ENCODE assay signal across 9 cellular contexts in the genomic region with DNA sequence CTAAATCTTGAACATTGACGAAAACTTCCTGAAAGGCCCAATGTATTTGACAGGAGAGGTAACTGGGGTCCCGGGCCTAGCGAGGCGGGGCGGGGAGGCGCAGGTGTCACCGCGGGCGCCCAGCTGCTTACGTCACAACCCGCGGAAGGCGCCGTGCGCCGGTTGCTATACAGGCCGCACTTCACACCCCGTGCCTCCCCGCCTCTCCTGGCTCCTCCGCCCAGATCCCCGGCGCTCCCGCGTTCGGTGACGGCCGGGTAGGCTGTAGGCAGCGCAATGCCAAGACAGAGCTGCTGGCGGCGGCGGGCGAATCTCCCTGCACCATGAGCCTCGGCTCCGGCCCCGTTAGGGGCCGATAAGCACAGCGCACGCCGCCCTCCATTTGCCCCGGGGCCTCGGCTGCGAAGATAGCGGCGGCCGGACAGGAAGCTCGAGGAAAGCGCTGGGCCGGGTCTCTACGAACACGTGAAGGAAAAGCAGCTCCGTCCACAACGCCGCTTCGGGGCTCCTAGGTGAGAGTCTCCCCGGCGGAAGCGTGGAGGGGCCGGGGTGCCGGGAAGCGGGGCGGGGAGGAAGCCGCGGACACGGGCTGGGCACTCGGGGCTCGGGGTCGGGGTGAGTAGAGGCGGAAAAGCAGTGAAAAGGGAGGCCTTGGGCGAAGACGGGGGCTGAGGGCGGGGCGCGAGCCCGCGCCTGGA. TPM values are rescaled to one million over a fixed set of nuclear protein-coding genes. Genes with fewer than 3 reads are reported as not detected.
DNase-seq lines count a peak whose midpoint lies in the region; ATAC-seq and FAIRE-seq lines count a peak whose summit lies in the region.
"Had no signal": no experiment of that assay in that cellular context is flagged by ENCODE, and none has a peak within 500 bp of the region (broad histone marks: within the 10 kb centered on the region; RNA-seq: fewer than 3 reads in every experiment).

RNF138 (plus strand) TSS at position 151 of the 698 bp plus-strand sequence. CDS start 903 bp downstream, outside the sequence.

- H3K27ac ChIP-seq in cingulate gyrus (ENCODE audit: low read depth, low read length): peak within 1 kb of the TSS; percentile 97

- DNase-seq in Ammon's horn (ENCODE audit: low spot score) (peak; percentile 90), GM19239 (ENCODE audit: insufficient read length, low spot score) (peak; percentile 43), NCI-H524 (lab: John Stamatoyannopoulos, UW) (peak; percentile 63 to 81), left colon (peak; percentile 93 to 95)
- peak; percentile 84 to 86 for DNase-seq in activated CD4-positive, alpha-beta T cell treated with anti-CD3 and anti-CD28 coated beads for 4 hours
- DNase-seq in stimulated activated CD4-positive, alpha-beta T cell treated with anti-CD3 and anti-CD28 coated beads, Interleukin-1b, Interleukin-23, amount 100 ng/mL, for 48 hours: peak; percentile 88

- FAIRE-seq in GM19239 (lab: Jason Lieb, UNC): no peak
- FAIRE-seq: TTC549 had no signal

- intact Hi-C loops in left colon (cut with DNase I, micrococcal nuclease): loop anchor here in 1 of 2 donors (10.0 kb wide), 1 partner anchor 147 kb away; the partner anchor contains the start of gene TRAPPC8

- ATAC-seq in HG03442 (IDR thresholded peaks at IDR 0.05; ENCODE audit: unreplicated experiment) (peak; percentile 53), left colon (peak; percentile 75)

RNA-seq across cellular contexts. Expression of gene RNF138, which starts in this region (rescaled TPM):
- 10 to 100 TPM; 38.3 to 54.1 TPM for total RNA-seq in left colon

Comparison
In these comparisons a context has a peak if more than half of its experiments do, and no peak if none do; other contexts are left out.
1. Peak in every context shown above with its lines: DNase-seq, ATAC-seq and H3K27ac ChIP-seq.
2. DNase-seq: peak in every context shown above with its lines; median percentile 94 in left colon; 90 in Ammon's horn; 88 in stimulated activated CD4-positive, alpha-beta T cell treated with anti-CD3 and anti-CD28 coated beads, Interleukin-1b, Interleukin-23, amount 100 ng/mL, for 48 hours; 85 in activated CD4-positive, alpha-beta T cell treated with anti-CD3 and anti-CD28 coated beads for 4 hours; 72 in NCI-H524; 43 in GM19239.